10 cellular contexts compared by ENCODE assay signal in the genomic region with DNA sequence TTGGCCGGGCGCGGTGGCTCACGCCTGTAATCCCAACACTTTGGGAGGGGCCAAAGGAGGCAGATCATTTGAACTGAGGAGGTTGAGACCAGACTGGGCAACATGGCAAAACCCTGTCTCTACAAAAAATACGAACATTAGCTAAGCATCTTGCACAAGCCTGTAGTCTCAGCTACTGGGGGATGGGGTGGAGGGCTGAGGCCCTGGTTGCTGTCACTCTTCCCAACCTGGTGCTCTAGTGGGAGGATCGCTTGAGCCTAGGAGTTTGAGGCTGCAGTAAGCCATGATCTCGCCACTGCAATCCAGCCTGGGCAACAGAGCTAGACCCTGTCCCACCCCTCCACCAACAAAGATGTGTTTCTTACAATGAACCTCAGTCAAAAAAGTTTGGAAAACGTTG. TPM values are rescaled to one million over a fixed set of nuclear protein-coding genes. Genes with fewer than 3 reads are reported as not detected.
DNase-seq lines count a peak whose midpoint lies in the region; ATAC-seq, FAIRE-seq and TF ChIP-seq lines count a peak whose summit lies in the region.
"Had no signal": no experiment of that assay in that cellular context is flagged by ENCODE, and none has a peak within 500 bp of the region (broad histone marks: within the 10 kb centered on the region; RNA-seq: fewer than 3 reads in every experiment).

No MANE protein-coding gene starts in this region.

- H3K4me1 ChIP-seq in NT2/D1 (ENCODE audit: insufficient read depth, insufficient read length) (peaks cover 23% of the 10 kb centered on the region), parathyroid adenoma (peaks cover 35% of the 10 kb centered on the region)

- FAIRE-seq in GM12891 (lab: Jason Lieb, UNC) = no peak

- peak overlapping the region; percentile 94 for H3K4me3 ChIP-seq in NT2/D1 (ENCODE audit: insufficient read length, low read depth)
- peak overlapping the region in 20 of 59 donors; percentile 5 to 84 (median 32) for H3K4me3 ChIP-seq in dorsolateral prefrontal cortex
- peak overlapping the region; percentile 82 for H3K4me3 ChIP-seq in parathyroid adenoma (ENCODE audit: low read depth, low read length)

- DNase-seq in GM03348 (ENCODE audit: low spot score) (peak; percentile 42), NT2/D1 (ENCODE audit: low read depth, low spot score) (no peak), dorsolateral prefrontal cortex (no peak), NCI-H526 treated with DMSO at 0.1 percent for 48 hours (lab: John Stamatoyannopoulos, UW) (no peak), GM12891 (ENCODE audit: insufficient read length, low spot score) (no peak)
- DNase-seq: activated effector memory CD4-positive, alpha-beta T cell treated with Interleukin-2 at 50 U/mL for 16 hours; NCI-H2081 had no signal

- H3K4me2 ChIP-seq in parathyroid adenoma (ENCODE audit: low read length) = peak overlapping the region; percentile 84

- peak overlapping the region; percentile 32 for H3K9ac ChIP-seq in NT2/D1 (ENCODE audit: insufficient read length, low read depth)
- H3K9ac ChIP-seq in parathyroid adenoma = no peak overlapping the region

- TF ChIP-seq POLR2A in GM12891 (IDR thresholded peaks at IDR 0.05; ENCODE audit: low read depth, low read length) = no peak

- no peak overlapping the region for H2AFZ ChIP-seq in parathyroid adenoma

- H3K36me3 ChIP-seq in NT2/D1 (ENCODE audit: insufficient read depth, insufficient read length, low read length) (peaks cover 35% of the 10 kb centered on the region), parathyroid adenoma (ENCODE audit: control insufficient read depth, insufficient read depth, low read length) (no peaks in the 10 kb centered on the region)

- H3K79me2 ChIP-seq in parathyroid adenoma = peaks cover 10% of the 10 kb centered on the region

- ATAC-seq in HG02642 (IDR thresholded peaks at IDR 0.05; ENCODE audit: poor library complexity, unreplicated experiment) (no peak), GM21717 (IDR thresholded peaks at IDR 0.05; ENCODE audit: unreplicated experiment) (no peak)

- peak overlapping the region in 52 of 59 donors; percentile 0 to 93 (median 80) for H3K27ac ChIP-seq in dorsolateral prefrontal cortex
- H3K27ac ChIP-seq in parathyroid adenoma = peak overlapping the region; percentile 86

- no peak for TF ChIP-seq CTCF in dorsolateral prefrontal cortex (IDR thresholded peaks at IDR 0.05 in 54 of 56, conservative IDR thresholded peaks at IDR 0.05 in 2 of 56; ENCODE audit: low read depth in 1 of 56, partially characterized antibody in 56 of 56)
- no peak for TF ChIP-seq CTCF in parathyroid adenoma (IDR thresholded peaks at IDR 0.05)

- intact Hi-C loops in dorsolateral prefrontal cortex (cut with DNase I) = loop anchor here in 1 of 2 donors (5.0 kb wide), 1 partner anchor 37 kb away; no protein-coding TSS in a partner anchor

- no peaks in the 10 kb centered on the region for H3K9me3 ChIP-seq in NT2/D1 (ENCODE audit: insufficient read depth, low read length)
- H3K9me3 ChIP-seq in parathyroid adenoma (ENCODE audit: control insufficient read depth, low read length) = no peaks in the 10 kb centered on the region

- no peaks in the 10 kb centered on the region for H3K27me3 ChIP-seq in NT2/D1 (ENCODE audit: insufficient read depth, insufficient read length)
- no peaks in the 10 kb centered on the region for H3K27me3 ChIP-seq in dorsolateral prefrontal cortex
- H3K27me3 ChIP-seq in parathyroid adenoma (ENCODE audit: control insufficient read depth, insufficient read depth, low read length) = no peaks in the 10 kb centered on the region

TF ChIP-seq in GM12891, 5 proteins besides CTCF, POLR2A, EP300 and RAD21:
- TF ChIP-seq POLR2AphosphoS5 (IDR thresholded peaks at IDR 0.05; ENCODE audit: low read depth, low read length) (no peak), POU2F2 (IDR thresholded peaks at IDR 0.05; ENCODE audit: low read depth, low read length) (no peak), PAX5 (IDR thresholded peaks at IDR 0.05; ENCODE audit: insufficient read depth, low read length, severe bottlenecking) (no peak), SPI1 (IDR thresholded peaks at IDR 0.05; ENCODE audit: low read depth, low read length) (no peak), TAF1 (IDR thresholded peaks at IDR 0.05; ENCODE audit: low read depth, low read length) (no peak)

RNA-seq across cellular contexts. Expression of a gene that starts 2.8 kb away (rescaled TPM):
- 100 to 1,000 TPM in 93 of 120 experiments, 10 to 100 TPM in 27; 57.0 to 255 (median 124) TPM for total RNA-seq in dorsolateral prefrontal cortex
- 10.6 TPM for polyA plus RNA-seq in GM12891 (2012; ENCODE audit: low read depth, missing spikeins)

RNA-seq across cellular contexts. Expression of a gene that starts 54.1 kb away (rescaled TPM):
- 1 to 10 TPM in 1 of 120 experiments, not detected in 119; 1.1 TPM for total RNA-seq in dorsolateral prefrontal cortex
- polyA plus RNA-seq in GM12891 (2012; ENCODE audit: low read depth, missing spikeins) = not detected
